In the genomic region with DNA sequence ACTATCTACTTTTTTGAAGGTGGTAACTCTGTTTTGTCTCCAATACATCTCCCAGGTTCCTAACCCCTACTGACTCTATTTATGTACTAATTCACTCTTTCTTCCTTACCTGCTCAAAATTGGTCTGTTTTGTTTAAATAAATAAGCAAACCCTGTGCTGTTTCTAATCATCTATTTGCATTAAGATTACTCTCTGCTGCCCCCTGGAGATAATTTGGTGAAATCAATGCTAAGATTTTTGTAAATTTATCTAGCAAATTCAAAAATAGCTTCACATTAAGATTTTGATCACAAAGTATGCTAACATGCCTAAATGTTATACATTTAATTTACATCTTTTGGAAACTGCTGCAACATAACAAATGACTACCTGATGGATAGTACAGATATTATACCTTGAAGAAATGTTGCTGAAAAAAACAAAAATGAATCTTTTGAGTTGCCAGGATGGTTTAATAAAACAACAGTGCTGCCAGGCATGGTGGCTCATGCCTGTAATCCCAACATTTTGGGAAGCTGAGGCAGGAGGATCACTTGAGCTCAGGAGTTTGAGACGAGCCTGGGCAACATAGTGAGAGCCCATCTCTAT, we compare ENCODE assay signal across 8 cellular contexts. TPM values are rescaled to one million over a fixed set of nuclear protein-coding genes. Genes with fewer than 3 reads are reported as not detected.
A peak's percentile ranks its signal among the peaks of the same experiment; 100 is the strongest.
DNase-seq lines count a peak whose midpoint lies in the region; ATAC-seq, FAIRE-seq and TF ChIP-seq lines count a peak whose summit lies in the region.

No MANE protein-coding gene starts in this region.

- H3K27me3 ChIP-seq in HepG2 (ENCODE audit: control insufficient read depth in 1 of 2, insufficient read depth in 2 of 2, low read length in 2 of 2) = peaks cover 0 to 5% of the 10 kb centered on the region in 2 experiments; a peak in 1 of 5 replicates

- no TSS peak for BruUV-seq in HepG2 (replicated peaks; lab: Mats Ljungman, UMichigan)

- no peak overlapping the region for H2AFZ ChIP-seq in HepG2 (ENCODE audit: low read length)

- H3K4me2 ChIP-seq in HepG2 (ENCODE audit: low read depth, low read length) = no peak overlapping the region

- no peaks in the 10 kb centered on the region for H3K9me3 Mint-ChIP-seq in stimulated activated effector memory CD8-positive, alpha-beta T cell treated with anti-CD3 and anti-CD28 coated beads, Interleukin-12 subunit alpha, Interleukin-12 subunit beta, amount 100 ng/mL, for 72 hours

- H3K4me3 Mint-ChIP-seq in stimulated activated effector memory CD8-positive, alpha-beta T cell treated with anti-CD3 and anti-CD28 coated beads, Interleukin-12 subunit alpha, Interleukin-12 subunit beta, amount 100 ng/mL, for 72 hours = no peak overlapping the region

- POLR2A ChIA-PET in HepG2 (lab: Yijun Ruan, JAX) = interaction anchor here (1.9 kb wide), 1 partner anchor 12 kb away, joined by 9 read pairs; a partner anchor contains a TSS

- no peak for TF ChIP-seq EP300 in HepG2 (IDR thresholded peaks at IDR 0.05; ENCODE audit: low read depth in 2 of 2, low read length in 2 of 2)
- TF ChIP-seq EP300 in HepG2 (CRISPR knock-in tag; IDR thresholded peaks at IDR 0.05; ENCODE audit: borderline replicate concordance) = no peak

- ATAC-seq in HepG2 (no peak), HG03457 (IDR thresholded peaks at IDR 0.05; ENCODE audit: unreplicated experiment) (no peak), HG02798 (IDR thresholded peaks at IDR 0.05; ENCODE audit: poor library complexity, unreplicated experiment) (no peak)
- no peak for ATAC-seq in stimulated activated effector memory CD8-positive, alpha-beta T cell treated with anti-CD3 and anti-CD28 coated beads, Interleukin-12 subunit alpha, Interleukin-12 subunit beta, amount 100 ng/mL, for 72 hours

- in situ Hi-C loops in astrocyte of the spinal cord (cut with HindIII; ENCODE audit: low sequenced_read_pairs) (no loop called here), HepG2 (cut with HindIII; ENCODE audit: extremely low pct_ligation_motif_present, low pct_unique_long_range_greater_than_20kb) (loop anchor here (5.0 kb wide), 2 partner anchors 242 to 337 kb away; a partner anchor contains a TSS)

- peaks cover 11% of the 10 kb centered on the region; the same call in 1 of the 2 replicates for H3K4me1 ChIP-seq in HepG2 (ENCODE audit: insufficient read depth, low read length)

- TF ChIP-seq POLR2A in HepG2 (IDR thresholded peaks at IDR 0.05; ENCODE audit: insufficient read depth in 1 of 2, low read depth in 2 of 2, low read length in 2 of 2) = no peak

- H3K36me3 ChIP-seq in HepG2 (replicated peaks in 1 of 2; ENCODE audit: control insufficient read depth in 1 of 2, insufficient read depth in 2 of 2, low read length in 2 of 2) = no peaks in the 10 kb centered on the region

- no peaks in the 10 kb centered on the region for H3K79me2 ChIP-seq in HepG2 (ENCODE audit: insufficient read depth, low read length)

- no peak overlapping the region for H3K27ac ChIP-seq in HepG2 (ENCODE audit: extremely low read length, insufficient read depth, low read length)

- 4% methylated on average over 1 of the region's 1 CpG for WGBS in HepG2 (ENCODE audit: low lambda C conversion rate)

- no peak overlapping the region for H3K27ac Mint-ChIP-seq in stimulated activated effector memory CD8-positive, alpha-beta T cell treated with anti-CD3 and anti-CD28 coated beads, Interleukin-12 subunit alpha, Interleukin-12 subunit beta, amount 100 ng/mL, for 72 hours

- FAIRE-seq in HepG2 (lab: Jason Lieb, UNC) = no peak

- no peaks in the 10 kb centered on the region for H3K36me3 Mint-ChIP-seq in stimulated activated effector memory CD8-positive, alpha-beta T cell treated with anti-CD3 and anti-CD28 coated beads, Interleukin-12 subunit alpha, Interleukin-12 subunit beta, amount 100 ng/mL, for 72 hours

- TF ChIP-seq RAD21 in HepG2 (CRISPR knock-in tag; IDR thresholded peaks at IDR 0.05) = no peak

- H4K20me1 ChIP-seq in HepG2 (ENCODE audit: insufficient read depth, low read length) = no peaks in the 10 kb centered on the region

- H3K4me1 Mint-ChIP-seq in stimulated activated effector memory CD8-positive, alpha-beta T cell treated with anti-CD3 and anti-CD28 coated beads, Interleukin-12 subunit alpha, Interleukin-12 subunit beta, amount 100 ng/mL, for 72 hours = peaks cover 42% of the 10 kb centered on the region

- intact Hi-C loops in HepG2 (cut with micrococcal nuclease; ENCODE audit: unreplicated experiment) = loop anchor here (1.0 kb wide), 2 partner anchors 245 to 336 kb away; no protein-coding TSS in a partner anchor

- H3K9me3 ChIP-seq in HepG2 (ENCODE audit: low read length) = no peaks in the 10 kb centered on the region

- H3K9ac ChIP-seq in HepG2 (ENCODE audit: insufficient read depth, low read depth, low read length) = no peak overlapping the region

- CTCF ChIA-PET in HepG2 (lab: Yijun Ruan, JAX; ENCODE audit: low intra/inter-chr PET ratio, low total read pairs) = interaction anchor here (2.1 to 3.0 kb wide), 2 partner anchors 245 to 336 kb away, joined by 8 to 17 read pairs; no protein-coding TSS in a partner anchor

- H3K4me3 ChIP-seq in astrocyte of the spinal cord (ENCODE audit: low read depth, low read length) (no peak overlapping the region), HepG2 (replicated peaks in 1 of 3; ENCODE audit: insufficient read depth in 1 of 3, low read depth in 2 of 3, low read length in 3 of 3) (no peak overlapping the region)

- DNase-seq in NOMO-1 treated with DMSO at 0.1 percent for 48 hours (lab: John Stamatoyannopoulos, UW; ENCODE audit: unreplicated experiment) = peak; percentile 45
- no peak for DNase-seq in NOMO-1 treated with dmso at 0.1 percent for 144 hours (lab: John Stamatoyannopoulos, UW; ENCODE audit: unreplicated experiment)
- DNase-seq in NAMALWA (ENCODE audit: low spot score) = peak; percentile 72
- peak; percentile 39 for DNase-seq in astrocyte of the spinal cord (ENCODE audit: low read depth, low spot score)
- peak; percentile 14 for DNase-seq in HepG2 (ENCODE audit: low spot score)
- no peak for DNase-seq in stimulated activated effector memory CD8-positive, alpha-beta T cell treated with anti-CD3 and anti-CD28 coated beads, Interleukin-12 subunit alpha, Interleukin-12 subunit beta, amount 100 ng/mL, for 72 hours (ENCODE audit: low spot score in 2 of 2)

- TF ChIP-seq CTCF in astrocyte of the spinal cord (IDR thresholded peaks at IDR 0.05; ENCODE audit: low read depth, low read length) = peak; percentile 55
- peak; percentile 41 for TF ChIP-seq CTCF in HepG2 (CRISPR knock-in tag; IDR thresholded peaks at IDR 0.05)

TF ChIP-seq in HepG2, 621 proteins besides CTCF, POLR2A, EP300 and RAD21 (continues in another document):
- no peak for TF ChIP-seq ZNF331 (CRISPR knock-in tag; IDR thresholded peaks at IDR 0.05)
- TF ChIP-seq ZNF382 (CRISPR knock-in tag; IDR thresholded peaks at IDR 0.05; ENCODE audit: borderline replicate concordance) = no peak
- no peak for TF ChIP-seq ZNF761 (CRISPR knock-in tag; conservative IDR thresholded peaks at IDR 0.05)

RNA-seq across cellular contexts. Expression of a gene that starts 4.4 kb away (rescaled TPM):
- total RNA-seq in HepG2 (2016; rRNA removed; fragmentation: Illumina TruSeq; extraction: Trizol) = not detected in 2 replicates
- total RNA-seq in HepG2 (2016; cell fraction: cytosol; rRNA removed; fragmentation: Illumina TruSeq; extraction: Trizol; ENCODE audit: low read depth) = not detected in 2 replicates
- not detected in 2 replicates for total RNA-seq in HepG2 (2016; cell fraction: insoluble cytoplasmic fraction; rRNA removed; fragmentation: Illumina TruSeq; extraction: Trizol)
- total RNA-seq in HepG2 (2016; cell fraction: membrane; rRNA removed; fragmentation: Illumina TruSeq; extraction: Trizol) = not detected in 2 replicates
- not detected in 2 replicates for total RNA-seq in HepG2 (2016; cell fraction: nucleus; rRNA removed; fragmentation: Illumina TruSeq; extraction: Trizol)
- 0.04 and 0.05 TPM in 2 replicates for polyA plus RNA-seq in HepG2 (2011; rRNA removed)
- not detected in 2 replicates for polyA plus RNA-seq in HepG2 (2011; cell fraction: cytosol; rRNA removed)
- not detected in 2 replicates for polyA plus RNA-seq in HepG2 (2011; cell fraction: nucleus; rRNA removed)
- not detected in 2 replicates for polyA plus RNA-seq in HepG2 (2012)
- polyA plus RNA-seq in HepG2 (2016; cell fraction: cytosol; fragmentation: Illumina TruSeq; extraction: Trizol; ENCODE audit: low read depth) = not detected in 2 replicates
- not detected in 2 replicates for polyA plus RNA-seq in HepG2 (2016; cell fraction: insoluble cytoplasmic fraction; fragmentation: Illumina TruSeq; extraction: Trizol; ENCODE audit: low read depth)
- not detected in 2 replicates for polyA plus RNA-seq in HepG2 (2016; cell fraction: membrane; fragmentation: Illumina TruSeq; extraction: Trizol; ENCODE audit: low read depth)
- polyA plus RNA-seq in HepG2 (2016; cell fraction: nucleus; fragmentation: Illumina TruSeq; extraction: Trizol; ENCODE audit: insufficient read depth, low read depth) = not detected in 2 replicates
- polyA minus RNA-seq in HepG2 (2011; rRNA and poly(A)+ RNA removed; ENCODE audit: low replicate concordance) = not detected in 2 replicates
- not detected in 2 replicates for polyA minus RNA-seq in HepG2 (2011; cell fraction: cytosol; rRNA and poly(A)+ RNA removed)
- not detected in 2 replicates for polyA minus RNA-seq in HepG2 (2011; cell fraction: nucleus; rRNA and poly(A)+ RNA removed)

RNA-seq across cellular contexts. Expression of a gene that starts 11.4 kb away (rescaled TPM):
- total RNA-seq in HepG2 (2016; rRNA removed; fragmentation: Illumina TruSeq; extraction: Trizol) = 16.7 and 26.7 TPM in 2 replicates
- 4.1 and 5.9 TPM in 2 replicates for total RNA-seq in HepG2 (2016; cell fraction: cytosol; rRNA removed; fragmentation: Illumina TruSeq; extraction: Trizol; ENCODE audit: low read depth)
- total RNA-seq in HepG2 (2016; cell fraction: insoluble cytoplasmic fraction; rRNA removed; fragmentation: Illumina TruSeq; extraction: Trizol) = 18.2 and 28.9 TPM in 2 replicates
- total RNA-seq in HepG2 (2016; cell fraction: membrane; rRNA removed; fragmentation: Illumina TruSeq; extraction: Trizol) = 7.1 and 9.6 TPM in 2 replicates
- total RNA-seq in HepG2 (2016; cell fraction: nucleus; rRNA removed; fragmentation: Illumina TruSeq; extraction: Trizol) = 11.9 and 13.8 TPM in 2 replicates
- polyA plus RNA-seq in HepG2 (2011; rRNA removed) = 9.1 and 12.5 TPM in 2 replicates
- polyA plus RNA-seq in HepG2 (2011; cell fraction: cytosol; rRNA removed) = 13.0 and 18.4 TPM in 2 replicates
- 17.1 and 17.4 TPM in 2 replicates for polyA plus RNA-seq in HepG2 (2011; cell fraction: nucleus; rRNA removed)
- 10.1 and 10.3 TPM in 2 replicates for polyA plus RNA-seq in HepG2 (2012)
- polyA plus RNA-seq in HepG2 (2016; cell fraction: cytosol; fragmentation: Illumina TruSeq; extraction: Trizol; ENCODE audit: low read depth) = 4.4 and 5.3 TPM in 2 replicates
- 21.6 and 26.4 TPM in 2 replicates for polyA plus RNA-seq in HepG2 (2016; cell fraction: insoluble cytoplasmic fraction; fragmentation: Illumina TruSeq; extraction: Trizol; ENCODE audit: low read depth)
- polyA plus RNA-seq in HepG2 (2016; cell fraction: membrane; fragmentation: Illumina TruSeq; extraction: Trizol; ENCODE audit: low read depth) = 6.3 and 6.8 TPM in 2 replicates
- polyA plus RNA-seq in HepG2 (2016; cell fraction: nucleus; fragmentation: Illumina TruSeq; extraction: Trizol; ENCODE audit: insufficient read depth, low read depth) = 12.4 and 13.5 TPM in 2 replicates
- 38.5 and 39.1 TPM in 2 replicates for polyA minus RNA-seq in HepG2 (2011; rRNA and poly(A)+ RNA removed; ENCODE audit: low replicate concordance)
- polyA minus RNA-seq in HepG2 (2011; cell fraction: cytosol; rRNA and poly(A)+ RNA removed) = 8.9 and 9.7 TPM in 2 replicates
- 29.7 and 32.4 TPM in 2 replicates for polyA minus RNA-seq in HepG2 (2011; cell fraction: nucleus; rRNA and poly(A)+ RNA removed)

Comparison
In these comparisons a context has a peak if more than half of its experiments do, and no peak if none do; other contexts are left out.
1. DNase-seq: peak in NOMO-1 treated with DMSO at 0.1 percent for 48 hours (single experiment), NAMALWA (single experiment), astrocyte of the spinal cord (single experiment) and HepG2 (single experiment); none in NOMO-1 treated with dmso at 0.1 percent for 144 hours (single experiment) and stimulated activated effector memory CD8-positive, alpha-beta T cell treated with anti-CD3 and anti-CD28 coated beads, Interleukin-12 subunit alpha, Interleukin-12 subunit beta, amount 100 ng/mL, for 72 hours (0 of 2).